In the genomic region with DNA sequence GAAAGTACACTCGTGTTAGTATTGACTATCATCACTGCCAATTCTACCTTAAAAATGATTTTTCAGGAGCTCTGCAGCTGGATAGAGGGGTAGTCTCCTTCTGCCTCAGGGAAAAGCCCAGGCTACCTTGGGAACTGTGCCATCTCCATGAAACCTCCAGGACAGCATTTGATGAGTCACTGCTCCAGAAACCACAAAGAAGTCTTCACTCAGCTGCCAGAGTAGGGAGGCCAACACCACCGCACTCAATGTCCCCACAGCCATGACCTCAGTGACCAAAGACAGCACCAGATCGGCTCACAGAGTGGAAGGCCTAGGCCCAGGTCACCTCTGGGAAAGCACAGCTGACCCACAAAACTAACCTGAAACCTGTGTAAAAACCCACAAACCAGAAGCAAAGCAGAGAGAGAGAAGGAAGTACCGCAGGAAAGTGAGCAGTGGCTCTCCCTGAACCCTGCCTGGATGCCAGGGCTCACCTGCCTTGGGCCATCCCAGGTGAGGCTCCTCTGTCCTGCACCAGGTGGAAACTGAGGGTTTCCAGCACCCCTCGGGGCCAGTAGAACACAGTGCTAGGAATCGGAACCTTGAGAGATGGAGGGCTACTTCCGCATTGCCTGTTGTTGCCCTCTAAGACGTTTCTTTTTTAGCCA, we compare ENCODE assay signal across 9 cellular contexts. TPM values are rescaled to one million over a fixed set of nuclear protein-coding genes. Genes with fewer than 3 reads are reported as not detected.
DNase-seq lines count a peak whose midpoint lies in the region; ATAC-seq and TF ChIP-seq lines count a peak whose summit lies in the region.
"Had no signal": no experiment of that assay in that cellular context is flagged by ENCODE, and none has a peak within 500 bp of the region (broad histone marks: within the 10 kb centered on the region; RNA-seq: fewer than 3 reads in every experiment).

No MANE protein-coding gene starts in this region.

- H3K4me1 Mint-ChIP-seq in GM23338: peaks cover 17% of the 10 kb centered on the region
- H3K4me1 Mint-ChIP-seq: activated naive CD4-positive, alpha-beta T cell treated with anti-CD3 and anti-CD28 coated beads, Interleukin-2, amount 50 U/mL, for 24 hours had no signal

- no peaks in the 10 kb centered on the region for H3K36me3 ChIP-seq in GM23338 (ENCODE audit: insufficient read depth)
- no peaks in the 10 kb centered on the region for H3K36me3 ChIP-seq in adipocyte (ENCODE audit: control insufficient read depth, insufficient read depth, low read length, severe bottlenecking)
- H3K36me3 ChIP-seq in heart left ventricle: no peaks in the 10 kb centered on the region
- no peaks in the 10 kb centered on the region for H3K36me3 ChIP-seq in skeletal muscle satellite cell (ENCODE audit: insufficient read depth, low read length)

- peaks cover 9% of the 10 kb centered on the region for H3K9me3 Mint-ChIP-seq in GM23338
- H3K9me3 Mint-ChIP-seq: activated naive CD4-positive, alpha-beta T cell treated with anti-CD3 and anti-CD28 coated beads, Interleukin-2, amount 50 U/mL, for 24 hours had no signal

- no peak for TF ChIP-seq POLR2A in heart left ventricle (IDR thresholded peaks at IDR 0.05)

- H3K79me2 ChIP-seq in GM23338 (replicated peaks; ENCODE audit: insufficient read depth): no peaks in the 10 kb centered on the region

- H3K27me3 Mint-ChIP-seq in GM23338 (ENCODE audit: insufficient read depth, low read depth, poor library complexity): peaks cover 10% of the 10 kb centered on the region

- H3K4me2 ChIP-seq in GM23338 (no peak overlapping the region), skeletal muscle satellite cell (ENCODE audit: low read length) (peak overlapping the region; percentile 27)

- H3K9me3 ChIP-seq in adipocyte (ENCODE audit: control insufficient read depth, low read length) (no peaks in the 10 kb centered on the region), heart left ventricle (peaks cover 0 to 7% (median 0%) of the 10 kb centered on the region in 12 donors), skeletal muscle satellite cell (replicated peaks; ENCODE audit: low read length) (no peaks in the 10 kb centered on the region)

- no peak for TF ChIP-seq CTCF in GM23338 (conservative IDR thresholded peaks at IDR 0.05; ENCODE audit: low read depth in 2 of 2)
- no peak for TF ChIP-seq CTCF in heart left ventricle (IDR thresholded peaks at IDR 0.05)

- no peaks in the 10 kb centered on the region for H3F3A ChIP-seq in GM23338 (replicated peaks; ENCODE audit: low read depth)

- no peak for DNase-seq in GM23338 (ENCODE audit: low spot score)
- peak; percentile 88 for DNase-seq in adipocyte (ENCODE audit: low read depth)
- peak in 2 of 5 donors; percentile 42 to 62 for DNase-seq in heart left ventricle
- DNase-seq in occipital lobe (lab: John Stamatoyannopoulos, UW): no peak
- no peak for DNase-seq in ecto neural progenitor cell (ENCODE audit: low spot score)
- no peak for DNase-seq in cerebellar nuclear complex (lab: John Stamatoyannopoulos, UW)

- H3K4me1 ChIP-seq in GM23338 (ENCODE audit: insufficient read depth) (0 out of 2 replicates have a peak, but pooled peaks cover 6% of the 10 kb centered on the region), adipocyte (ENCODE audit: control insufficient read depth, insufficient read depth, low read length) (peaks cover 47% of the 10 kb centered on the region), heart left ventricle (peaks cover 0 to 30% (median 24%) of the 10 kb centered on the region in 12 donors), skeletal muscle satellite cell (ENCODE audit: control insufficient read depth, insufficient read depth, low read length) (peaks cover 19% of the 10 kb centered on the region)

- peaks cover 13% of the 10 kb centered on the region for H3K36me3 Mint-ChIP-seq in GM23338 (ENCODE audit: low read depth)
- H3K36me3 Mint-ChIP-seq: activated naive CD4-positive, alpha-beta T cell treated with anti-CD3 and anti-CD28 coated beads, Interleukin-2, amount 50 U/mL, for 24 hours had no signal

- H2AFZ ChIP-seq in GM23338: no peak overlapping the region

- H3K4me3 ChIP-seq in GM23338 (no peak overlapping the region), adipocyte (ENCODE audit: low read length) (peak overlapping the region; percentile 3), heart left ventricle (no peak overlapping the region), skeletal muscle satellite cell (ENCODE audit: low read length) (no peak overlapping the region)

- no peaks in the 10 kb centered on the region for H4K20me1 ChIP-seq in GM23338 (replicated peaks; ENCODE audit: insufficient read depth)

- H3K27me3 ChIP-seq in GM23338 (ENCODE audit: insufficient read depth): no peaks in the 10 kb centered on the region
- no peaks in the 10 kb centered on the region for H3K27me3 ChIP-seq in adipocyte (replicated peaks; ENCODE audit: control insufficient read depth, insufficient read depth, low read length)
- H3K27me3 ChIP-seq in heart left ventricle: no peaks in the 10 kb centered on the region
- no peaks in the 10 kb centered on the region for H3K27me3 ChIP-seq in skeletal muscle satellite cell (ENCODE audit: control insufficient read depth, insufficient read depth, low read length)

- H3K9ac ChIP-seq in adipocyte (ENCODE audit: low read length) (peak overlapping the region; percentile 75), skeletal muscle satellite cell (ENCODE audit: low read depth, low read length) (no peak overlapping the region)

- 81 to 87% (median 83%) methylated on average over 8 of the region's 8 CpGs for WGBS in heart left ventricle, 4 donors

- peaks cover 9% of the 10 kb centered on the region; the same call in 1 of the 2 replicates for H3K9me2 ChIP-seq in GM23338 (ENCODE audit: insufficient read depth)

- H3K27ac Mint-ChIP-seq in GM23338: peak overlapping the region; percentile 16; the same call in 1 of the 2 replicates
- H3K27ac Mint-ChIP-seq: activated naive CD4-positive, alpha-beta T cell treated with anti-CD3 and anti-CD28 coated beads, Interleukin-2, amount 50 U/mL, for 24 hours had no signal

- H3K4me3 Mint-ChIP-seq in GM23338: no peak overlapping the region; the same call in 2 of the 3 replicates
- H3K4me3 Mint-ChIP-seq: activated naive CD4-positive, alpha-beta T cell treated with anti-CD3 and anti-CD28 coated beads, Interleukin-2, amount 50 U/mL, for 24 hours had no signal

- H3K27ac ChIP-seq in GM23338 (ENCODE audit: low read depth): no peak overlapping the region
- peak overlapping the region in 10 of 12 donors; percentile 20 to 70 (median 50) for H3K27ac ChIP-seq in heart left ventricle

- ATAC-seq in GM23338: no peak
- ATAC-seq in heart left ventricle: peak in 3 of 4 donors; percentile 22 to 79 (median 62)
- ATAC-seq in GM19023 (IDR thresholded peaks at IDR 0.05; ENCODE audit: unreplicated experiment): no peak

- intact Hi-C loops in heart left ventricle (cut with DNase I): loop anchor here in 2 of 10 donors (10.0 kb wide), 1 partner anchor 154 kb away; a partner anchor contains a TSS

TF ChIP-seq in GM23338, 12 proteins besides CTCF, POLR2A, EP300 and RAD21 (continues in another document):
- TF ChIP-seq, protein P1, sequence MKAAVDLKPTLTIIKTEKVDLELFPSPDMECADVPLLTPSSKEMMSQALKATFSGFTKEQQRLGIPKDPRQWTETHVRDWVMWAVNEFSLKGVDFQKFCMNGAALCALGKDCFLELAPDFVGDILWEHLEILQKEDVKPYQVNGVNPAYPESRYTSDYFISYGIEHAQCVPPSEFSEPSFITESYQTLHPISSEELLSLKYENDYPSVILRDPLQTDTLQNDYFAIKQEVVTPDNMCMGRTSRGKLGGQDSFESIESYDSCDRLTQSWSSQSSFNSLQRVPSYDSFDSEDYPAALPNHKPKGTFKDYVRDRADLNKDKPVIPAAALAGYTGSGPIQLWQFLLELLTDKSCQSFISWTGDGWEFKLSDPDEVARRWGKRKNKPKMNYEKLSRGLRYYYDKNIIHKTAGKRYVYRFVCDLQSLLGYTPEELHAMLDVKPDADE (IDR thresholded peaks at IDR 0.05): no peak
- TF ChIP-seq EZH2phosphoT487 (IDR thresholded peaks at IDR 0.05; ENCODE audit: unreplicated experiment): no peak
- TF ChIP-seq ZNF331 (CRISPR knock-in tag; IDR thresholded peaks at IDR 0.05; ENCODE audit: low read depth): no peak
- no peak for TF ChIP-seq JUNB (IDR thresholded peaks at IDR 0.05; ENCODE audit: unreplicated experiment)
- TF ChIP-seq, protein P2, sequence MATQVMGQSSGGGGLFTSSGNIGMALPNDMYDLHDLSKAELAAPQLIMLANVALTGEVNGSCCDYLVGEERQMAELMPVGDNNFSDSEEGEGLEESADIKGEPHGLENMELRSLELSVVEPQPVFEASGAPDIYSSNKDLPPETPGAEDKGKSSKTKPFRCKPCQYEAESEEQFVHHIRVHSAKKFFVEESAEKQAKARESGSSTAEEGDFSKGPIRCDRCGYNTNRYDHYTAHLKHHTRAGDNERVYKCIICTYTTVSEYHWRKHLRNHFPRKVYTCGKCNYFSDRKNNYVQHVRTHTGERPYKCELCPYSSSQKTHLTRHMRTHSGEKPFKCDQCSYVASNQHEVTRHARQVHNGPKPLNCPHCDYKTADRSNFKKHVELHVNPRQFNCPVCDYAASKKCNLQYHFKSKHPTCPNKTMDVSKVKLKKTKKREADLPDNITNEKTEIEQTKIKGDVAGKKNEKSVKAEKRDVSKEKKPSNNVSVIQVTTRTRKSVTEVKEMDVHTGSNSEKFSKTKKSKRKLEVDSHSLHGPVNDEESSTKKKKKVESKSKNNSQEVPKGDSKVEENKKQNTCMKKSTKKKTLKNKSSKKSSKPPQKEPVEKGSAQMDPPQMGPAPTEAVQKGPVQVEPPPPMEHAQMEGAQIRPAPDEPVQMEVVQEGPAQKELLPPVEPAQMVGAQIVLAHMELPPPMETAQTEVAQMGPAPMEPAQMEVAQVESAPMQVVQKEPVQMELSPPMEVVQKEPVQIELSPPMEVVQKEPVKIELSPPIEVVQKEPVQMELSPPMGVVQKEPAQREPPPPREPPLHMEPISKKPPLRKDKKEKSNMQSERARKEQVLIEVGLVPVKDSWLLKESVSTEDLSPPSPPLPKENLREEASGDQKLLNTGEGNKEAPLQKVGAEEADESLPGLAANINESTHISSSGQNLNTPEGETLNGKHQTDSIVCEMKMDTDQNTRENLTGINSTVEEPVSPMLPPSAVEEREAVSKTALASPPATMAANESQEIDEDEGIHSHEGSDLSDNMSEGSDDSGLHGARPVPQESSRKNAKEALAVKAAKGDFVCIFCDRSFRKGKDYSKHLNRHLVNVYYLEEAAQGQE (IDR thresholded peaks at IDR 0.05; ENCODE audit: unreplicated experiment): no peak
- no peak for TF ChIP-seq NANOG (IDR thresholded peaks at IDR 0.05; ENCODE audit: borderline replicate concordance)

RNA-seq across cellular contexts. Expression of a gene that starts 30.0 kb away (rescaled TPM):
- total RNA-seq in GM23338 (2014; rRNA removed; shearing (Covaris generic)): 7.6 and 9.3 TPM in 2 replicates
- 1.7 and 2.1 TPM in 2 replicates for polyA plus RNA-seq in GM23338 (2016; fragmentation: Nextera tagmentation; extraction: Ambion mirVana)
- total RNA-seq in heart left ventricle: 10 to 100 TPM in 7 of 9 donors, 1 to 10 TPM in 2; 7.4 to 50.3 (median 29.6) TPM
- polyA plus RNA-seq in heart left ventricle: 10 to 100 TPM; 13.9 to 14.1 TPM
- total RNA-seq in skeletal muscle satellite cell (2012; rRNA removed): 148 and 158 TPM in 2 replicates
- total RNA-seq in occipital lobe: 7.6 TPM

Comparison
In these comparisons a context has a peak if more than half of its experiments do, and no peak if none do; other contexts are left out.
1. ATAC-seq: peak in heart left ventricle (3 of 4); none in GM23338 (single experiment) and GM19023 (single experiment).